8 cellular contexts compared by ENCODE assay signal in genomic region chr11:128859563-128860441, GRCh38.
A peak's percentile ranks its signal among the peaks of the same experiment; 100 is the strongest.
DNase-seq lines count a peak whose midpoint lies in the region; ATAC-seq lines count a peak whose summit lies in the region.

No MANE protein-coding gene starts in this region.

- ATAC-seq in GM19372 (IDR thresholded peaks at IDR 0.05; ENCODE audit: low read depth, unreplicated experiment) (peak; percentile 95), HG03439 (IDR thresholded peaks at IDR 0.05; ENCODE audit: unreplicated experiment) (peak; percentile 91)

- no peaks in the 10 kb centered on the region for H4K20me1 ChIP-seq in BLaER1

- H3K4me2 ChIP-seq in BLaER1 = peak overlapping the region; percentile 86

- H3K9ac ChIP-seq in BLaER1 = no peak overlapping the region

- H3K4me3 ChIP-seq in BLaER1 = no peak overlapping the region

- H3K9me3 ChIP-seq in BLaER1 = no peaks in the 10 kb centered on the region

- no peaks in the 10 kb centered on the region for H3K27me3 ChIP-seq in BLaER1

- H3K4me1 ChIP-seq in BLaER1 = peaks cover 37% of the 10 kb centered on the region

- H3K27ac ChIP-seq in BLaER1 = 0 out of 2 replicates have a peak overlapping the region, but pooled peaks have one; percentile 50

- DNase-seq in T-helper 1 cell = peak; percentile 44 to 75 (median 68)
- peak; percentile 39 for DNase-seq in activated naive CD8-positive, alpha-beta T cell treated with anti-CD3 and anti-CD28 coated beads, Interleukin-2, amount 50 U/mL, for 16 hours (ENCODE audit: low read depth, low spot score)
- peak; percentile 86 for DNase-seq in iPS-NIHi11 (ENCODE audit: low spot score)
- peak; percentile 54 to 62 for DNase-seq in stimulated activated CD4-positive, alpha-beta T cell treated with anti-CD3 and anti-CD28 coated beads, Interleukin-1b, Interleukin-23, amount 100 ng/mL, for 1 hour (ENCODE audit: low read depth in 2 of 2)
- no peak for DNase-seq in NCI-H2107 (lab: John Stamatoyannopoulos, UW)

- H3K36me3 ChIP-seq in BLaER1 = no peaks in the 10 kb centered on the region
